In the genomic region with DNA sequence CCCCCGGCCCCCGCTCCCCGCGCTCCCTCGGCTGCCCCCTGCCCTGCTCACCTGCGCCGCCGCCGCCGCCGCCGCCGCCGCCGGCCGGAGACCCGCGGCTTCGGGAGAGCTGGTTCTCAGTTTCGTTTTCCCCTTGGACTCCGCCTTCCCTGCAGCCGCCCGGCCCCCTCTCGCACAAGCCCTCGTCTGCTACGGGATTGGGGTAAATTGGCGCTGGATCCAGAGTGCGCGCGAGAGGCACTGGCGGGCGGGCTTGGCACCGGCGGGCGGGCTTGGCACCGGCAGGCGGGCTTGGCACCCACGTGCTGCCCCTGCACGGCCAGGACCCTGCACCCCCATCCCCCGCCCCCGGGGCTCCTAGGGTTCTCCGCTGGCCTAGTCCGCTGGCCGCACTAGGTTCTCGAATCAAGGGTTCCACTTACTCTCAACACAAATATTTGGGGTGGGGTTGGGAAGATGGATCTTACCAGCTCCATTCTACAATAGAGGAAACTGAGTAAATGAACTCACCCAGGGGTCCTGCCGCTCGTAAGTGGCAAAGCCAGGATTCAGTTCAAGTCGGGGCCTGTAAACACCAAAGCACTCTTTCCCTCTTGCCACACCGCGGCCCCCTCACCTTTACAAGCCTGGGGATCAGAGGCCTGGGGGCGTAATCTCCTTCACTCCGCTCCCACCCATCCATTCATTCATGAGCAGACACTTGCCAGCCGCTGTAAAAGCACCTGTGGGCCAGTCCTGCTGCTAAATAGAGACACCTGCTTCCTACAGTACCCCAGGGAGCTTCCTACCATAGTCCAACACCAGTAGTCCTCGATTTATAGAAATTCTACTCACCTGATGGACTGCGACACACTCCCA, we compare ENCODE assay signal across 9 cellular contexts. TPM values are rescaled to one million over a fixed set of nuclear protein-coding genes. Genes with fewer than 3 reads are reported as not detected.
DNase-seq lines count a peak whose midpoint lies in the region; ATAC-seq, FAIRE-seq and TF ChIP-seq lines count a peak whose summit lies in the region.
"Had no signal": no experiment of that assay in that cellular context is flagged by ENCODE, and none has a peak within 500 bp of the region (broad histone marks: within the 10 kb centered on the region; RNA-seq: fewer than 3 reads in every experiment).

A gene (minus strand): TSS at position 124 of the 858 bp plus-strand sequence. CDS start 9,174 bp downstream, outside the sequence.

- H3K36me3 ChIP-seq in BE2C (no peaks in the 10 kb centered on the region; the same call in 1 of the 2 replicates), colonic mucosa (no peaks in the 10 kb centered on the region)

- DNase-seq in BE2C (peak; percentile 90), GM19239 (ENCODE audit: insufficient read length, low spot score) (peak; percentile 89), NCI-H510A treated with DMSO at 0.1 percent for 48 hours (lab: John Stamatoyannopoulos, UW) (peak; percentile 86), colonic mucosa (peak; percentile 89)
- DNase-seq in activated CD4-positive, alpha-beta T cell treated with anti-CD3 and anti-CD28 coated beads for 4 hours, result peak; percentile 74 to 78
- peak; percentile 28 to 69 (median 50) for DNase-seq in stimulated activated CD4-positive, alpha-beta T cell treated with anti-CD3 and anti-CD28 coated beads, Interleukin-1b, Interleukin-23, amount 100 ng/mL, for 24 hours (ENCODE audit: low read depth in 4 of 4, low spot score in 1 of 4)

- peak; percentile 73 for FAIRE-seq in GM19239 (lab: Jason Lieb, UNC)
- FAIRE-seq: TTC549 had no signal

- no peak for TF ChIP-seq CTCF in BE2C (IDR thresholded peaks at IDR 0.05; ENCODE audit: low read depth, low read length)
- no peak for TF ChIP-seq CTCF in colonic mucosa (IDR thresholded peaks at IDR 0.05)

- intact Hi-C loops in colonic mucosa (cut with DNase I), result no loop called here

- peak within 1 kb of the TSS; percentile 84 to 89 for H3K9ac ChIP-seq in colonic mucosa (ENCODE audit: low read depth in 2 of 2, low read length in 2 of 2)

- no peaks in the 10 kb centered on the region for H3K9me3 ChIP-seq in BE2C
- no peaks in the 10 kb centered on the region for H3K9me3 ChIP-seq in colonic mucosa

- H3K4me1 ChIP-seq in BE2C, result no peaks in the 10 kb centered on the region
- peaks cover 6% of the 10 kb centered on the region for H3K4me1 ChIP-seq in colonic mucosa

- H3K27me3 ChIP-seq in BE2C, result no peaks in the 10 kb centered on the region
- no peaks in the 10 kb centered on the region for H3K27me3 ChIP-seq in colonic mucosa
- H3K27me3 ChIP-seq in layer of hippocampus (ENCODE audit: control insufficient read depth, insufficient read depth, low read length), result no peaks in the 10 kb centered on the region

- H3K4me3 ChIP-seq in BE2C (ENCODE audit: low read depth, low read length) (peak within 1 kb of the TSS; percentile 87), colonic mucosa (peak within 1 kb of the TSS; percentile 83)

- peak within 1 kb of the TSS; percentile 89 for H3K27ac ChIP-seq in colonic mucosa
- H3K27ac ChIP-seq in layer of hippocampus (ENCODE audit: low read depth, low read length), result peak within 1 kb of the TSS; percentile 73

- peak; percentile 83 for ATAC-seq in HG03439 (IDR thresholded peaks at IDR 0.05; ENCODE audit: unreplicated experiment)

RNA-seq across cellular contexts. Expression of the gene that starts here (rescaled TPM):
- 4.7 TPM for polyA plus RNA-seq in BE2C (2012; ENCODE audit: insufficient read depth, insufficient read length, low read depth)
- 10 to 100 TPM; 35.4 to 37.3 TPM for total RNA-seq in colonic mucosa

Comparison
In these comparisons a context has a peak if more than half of its experiments do, and no peak if none do; other contexts are left out.
1. Peak in every context shown above with its lines: DNase-seq, ATAC-seq, H3K4me3 ChIP-seq and H3K27ac ChIP-seq.